Comparison of ENCODE assay signal across 18 cellular contexts in genomic region chr1:28871631-28872401, GRCh38. TPM values are rescaled to one million over a fixed set of nuclear protein-coding genes. Genes with fewer than 3 reads are reported as not detected.
"Had no signal": no experiment of that assay in that cellular context is flagged by ENCODE, and none has a peak within 500 bp of the region (broad histone marks: within the 10 kb centered on the region; RNA-seq: fewer than 3 reads in every experiment).

No MANE protein-coding gene starts in this region.

- DNase-seq: activated CD4-positive, alpha-beta T cell treated with anti-CD3 and anti-CD28 coated beads, Interleukin-2, amount 50 U/mL, for 4 hours; activated CD4-positive, CD25-positive, alpha-beta regulatory T cell treated with anti-CD3 and anti-CD28 coated beads, Interleukin-2, amount 50 U/mL, for 72 hours; activated CD8-positive, alpha-beta memory T cell treated with anti-CD3 and anti-CD28 coated beads, Interleukin-2, amount 10 ng/mL, durations not matched to agents 7 days and 5 days; activated effector memory CD4-positive, alpha-beta T cell treated with anti-CD3 and anti-CD28 coated beads, Interleukin-2, amount 50 U/mL, for 16 hours; activated T-cell treated with anti-CD3 and anti-CD28 coated beads, Interleukin-2, amount 50 U/mL, for 24 hours; amniotic stem cell; brain microvascular endothelial cell; effector memory CD8-positive, alpha-beta T cell; hypothalamus; left colon; ovary; retina; tibial artery had no signal

- H3K4me3 Mint-ChIP-seq: activated CD8-positive, alpha-beta memory T cell treated with anti-CD3 and anti-CD28 coated beads, Interleukin-2, amount 10 ng/mL, durations not matched to agents 7 days and 5 days; activated T-cell treated with anti-CD3 and anti-CD28 coated beads, Interleukin-2, amount 50 U/mL, for 24 hours; effector memory CD8-positive, alpha-beta T cell; memory B cell; T-helper 2 cell treated with Interferon-gamma antibody and Interleukin-4, amounts not matched to agents 5 μg/mL and 100 μg/mL, for 36 hours had no signal

- H3K36me3 Mint-ChIP-seq: activated CD8-positive, alpha-beta memory T cell treated with anti-CD3 and anti-CD28 coated beads, Interleukin-2, amount 10 ng/mL, durations not matched to agents 7 days and 5 days; activated naive CD4-positive, alpha-beta T cell treated with anti-CD3 and anti-CD28 coated beads, Interleukin-2, amount 50 U/mL, for 72 hours; memory B cell had no signal

- H3K4me1 ChIP-seq: tibial artery had no signal

- ATAC-seq: activated CD8-positive, alpha-beta memory T cell treated with anti-CD3 and anti-CD28 coated beads, Interleukin-2, amount 10 ng/mL, durations not matched to agents 7 days and 5 days; activated naive CD4-positive, alpha-beta T cell treated with anti-CD3 and anti-CD28 coated beads, Interleukin-2, amount 50 U/mL, for 72 hours; effector memory CD8-positive, alpha-beta T cell; left colon had no signal

- H3K27me3 ChIP-seq: brain microvascular endothelial cell, ovary had no signal

- H3K4me3 ChIP-seq: ovary, skin epidermis, tibial artery had no signal

- H3K9me3 Mint-ChIP-seq: activated naive CD4-positive, alpha-beta T cell treated with anti-CD3 and anti-CD28 coated beads, Interleukin-2, amount 50 U/mL, for 72 hours; activated T-cell treated with anti-CD3 and anti-CD28 coated beads, Interleukin-2, amount 50 U/mL, for 24 hours; effector memory CD8-positive, alpha-beta T cell; memory B cell; T-helper 2 cell treated with Interferon-gamma antibody and Interleukin-4, amounts not matched to agents 5 μg/mL and 100 μg/mL, for 36 hours had no signal

- H3K27ac Mint-ChIP-seq: activated CD8-positive, alpha-beta memory T cell treated with anti-CD3 and anti-CD28 coated beads, Interleukin-2, amount 10 ng/mL, durations not matched to agents 7 days and 5 days; activated T-cell treated with anti-CD3 and anti-CD28 coated beads, Interleukin-2, amount 50 U/mL, for 24 hours; memory B cell; T-helper 2 cell treated with Interferon-gamma antibody and Interleukin-4, amounts not matched to agents 5 μg/mL and 100 μg/mL, for 36 hours had no signal

- H3K4me1 Mint-ChIP-seq: memory B cell had no signal

- H3K27ac ChIP-seq: brain microvascular endothelial cell, ovary, skin epidermis, tibial artery had no signal

- H3K36me3 ChIP-seq: brain microvascular endothelial cell, ovary, tibial artery had no signal

- H3K9me3 ChIP-seq: ovary, tibial artery had no signal

RNA-seq across cellular contexts. Expression of gene OPRD1, which starts 59.8 kb away (rescaled TPM):
- total RNA-seq: activated CD8-positive, alpha-beta memory T cell treated with anti-CD3 and anti-CD28 coated beads, Interleukin-2, amount 10 ng/mL, durations not matched to agents 7 days and 5 days; epithelial cell of proximal tubule had no signal
- polyA plus RNA-seq: ovary had no signal
